ENCODE assay signal across 14 cellular contexts in the genomic region with DNA sequence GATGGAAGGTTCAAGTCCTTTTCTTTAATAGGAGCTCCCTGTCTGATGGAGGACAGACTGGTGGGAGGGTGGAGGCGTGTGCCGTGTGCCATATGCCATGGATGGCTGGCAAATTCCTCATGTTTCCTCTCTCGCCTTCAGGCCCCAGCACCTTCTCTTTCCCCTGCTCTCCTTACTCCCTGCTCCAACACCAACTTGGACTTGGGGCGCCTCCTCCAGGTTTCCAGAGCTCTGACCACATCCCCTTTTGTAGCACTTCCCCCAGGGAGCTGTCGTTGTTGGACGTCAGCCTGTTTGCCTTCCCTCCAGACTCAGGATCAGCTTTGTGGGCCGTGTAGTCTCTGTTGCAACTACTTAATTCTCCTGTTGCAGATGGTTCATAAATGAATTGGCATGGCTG. TPM values are rescaled to one million over a fixed set of nuclear protein-coding genes. Genes with fewer than 3 reads are reported as not detected.
DNase-seq lines count a peak whose midpoint lies in the region; ATAC-seq and TF ChIP-seq lines count a peak whose summit lies in the region.
"Had no signal": no experiment of that assay in that cellular context is flagged by ENCODE, and none has a peak within 500 bp of the region (broad histone marks: within the 10 kb centered on the region; RNA-seq: fewer than 3 reads in every experiment).

No MANE protein-coding gene starts in this region.

- H3K36me3 ChIP-seq in left lung, result peaks cover 0 to 12% of the 10 kb centered on the region in 2 donors
- H3K36me3 ChIP-seq: SJCRH30 had no signal

- CTCF ChIA-PET in activated CD8-positive, alpha-beta T cell treated with anti-CD3 and anti-CD28 coated beads for 36 hours (lab: Charles Lee), result no interaction called here

- no peaks in the 10 kb centered on the region for H3K4me1 Mint-ChIP-seq in activated T-cell treated with anti-CD3 and anti-CD28 coated beads, Interleukin-2, amount 50 U/mL, for 4 hours (ENCODE audit: low read depth)
- H3K4me1 Mint-ChIP-seq in HFFc6 (ENCODE audit: low read depth), result peaks cover 7% of the 10 kb centered on the region
- H3K4me1 Mint-ChIP-seq in activated CD8-positive, alpha-beta T cell treated with anti-CD3 and anti-CD28 coated beads for 36 hours (ENCODE audit: low read depth), result no peaks in the 10 kb centered on the region

- H3K4me3 ChIP-seq in left lung, result no peak overlapping the region
- H3K4me3 ChIP-seq: esophagus muscularis mucosa, SJCRH30 had no signal

- H3K27ac ChIP-seq in left lung, result no peak overlapping the region
- H3K27ac ChIP-seq: esophagus muscularis mucosa, SJCRH30 had no signal

- peaks cover 7% of the 10 kb centered on the region for H3K9me3 Mint-ChIP-seq in activated T-cell treated with anti-CD3 and anti-CD28 coated beads, Interleukin-2, amount 50 U/mL, for 4 hours
- peaks cover 5% of the 10 kb centered on the region; the same call in 1 of the 2 replicates for H3K9me3 Mint-ChIP-seq in HFFc6
- H3K9me3 Mint-ChIP-seq in activated CD8-positive, alpha-beta T cell treated with anti-CD3 and anti-CD28 coated beads for 36 hours, result peaks cover 6% of the 10 kb centered on the region

- peaks cover 5% of the 10 kb centered on the region for H3K27me3 Mint-ChIP-seq in activated T-cell treated with anti-CD3 and anti-CD28 coated beads, Interleukin-2, amount 50 U/mL, for 4 hours (ENCODE audit: low read depth)
- H3K27me3 Mint-ChIP-seq in HFFc6 (ENCODE audit: insufficient read depth), result no peaks in the 10 kb centered on the region; the same call in none of the 2 replicates
- H3K27me3 Mint-ChIP-seq in activated CD8-positive, alpha-beta T cell treated with anti-CD3 and anti-CD28 coated beads for 36 hours, result peaks cover 4% of the 10 kb centered on the region

- H3K27ac Mint-ChIP-seq in HFFc6, result no peak overlapping the region
- no peak overlapping the region for H3K27ac Mint-ChIP-seq in activated CD8-positive, alpha-beta T cell treated with anti-CD3 and anti-CD28 coated beads for 36 hours
- H3K27ac Mint-ChIP-seq: activated naive CD4-positive, alpha-beta T cell treated with anti-CD3 and anti-CD28 coated beads, Interleukin-2, amount 50 U/mL, for 72 hours had no signal

- TF ChIP-seq CTCF in left lung (IDR thresholded peaks at IDR 0.05) (no peak), HFFc6 (IDR thresholded peaks at IDR 0.05) (no peak)
- TF ChIP-seq CTCF in activated CD8-positive, alpha-beta T cell treated with anti-CD3 and anti-CD28 coated beads for 36 hours (IDR thresholded peaks at IDR 0.05), result no peak

- peak; percentile 52 for DNase-seq in Daoy (ENCODE audit: low read depth)
- peak; percentile 88 for DNase-seq in MV-4-11 (lab: John Stamatoyannopoulos, UW)
- DNase-seq in amniotic epithelial cell (ENCODE audit: low read depth), result peak; percentile 5
- DNase-seq in left lung, result no peak
- no peak for DNase-seq in effector CD8-positive, alpha-beta T cell (lab: John Stamatoyannopoulos, UW)
- DNase-seq in activated T-cell treated with anti-CD3 and anti-CD28 coated beads, Interleukin-2, amount 50 U/mL, for 4 hours, result no peak
- no peak for DNase-seq in HFFc6
- DNase-seq in activated CD8-positive, alpha-beta T cell treated with anti-CD3 and anti-CD28 coated beads for 36 hours, result no peak
- DNase-seq: activated CD8-positive, alpha-beta memory T cell treated with anti-CD3 and anti-CD28 coated beads, Interleukin-2, amount 50 U/mL, for 4 hours; NCI-H1092 treated with DMSO at 0.1 percent for 48 hours; NCI-H510A; SJCRH30 had no signal

- no peaks in the 10 kb centered on the region for H3K27me3 ChIP-seq in left lung
- H3K27me3 ChIP-seq: esophagus muscularis mucosa, SJCRH30 had no signal

- intact Hi-C loops in left lung (cut with DNase I), result no loop called here
- intact Hi-C loops in activated CD8-positive, alpha-beta T cell treated with anti-CD3 and anti-CD28 coated beads for 36 hours (cut with micrococcal nuclease), result no loop called here

- H3K4me1 ChIP-seq in left lung, result no peaks in the 10 kb centered on the region
- H3K4me1 ChIP-seq: esophagus muscularis mucosa, SJCRH30 had no signal

- no peak overlapping the region for H3K4me3 Mint-ChIP-seq in activated T-cell treated with anti-CD3 and anti-CD28 coated beads, Interleukin-2, amount 50 U/mL, for 4 hours
- H3K4me3 Mint-ChIP-seq in HFFc6, result no peak overlapping the region
- no peak overlapping the region for H3K4me3 Mint-ChIP-seq in activated CD8-positive, alpha-beta T cell treated with anti-CD3 and anti-CD28 coated beads for 36 hours

- no peaks in the 10 kb centered on the region for H3K36me3 Mint-ChIP-seq in activated T-cell treated with anti-CD3 and anti-CD28 coated beads, Interleukin-2, amount 50 U/mL, for 4 hours (ENCODE audit: insufficient read depth)
- H3K36me3 Mint-ChIP-seq in HFFc6 (ENCODE audit: low read depth), result no peaks in the 10 kb centered on the region; the same call in 1 of the 2 replicates
- no peaks in the 10 kb centered on the region for H3K36me3 Mint-ChIP-seq in activated CD8-positive, alpha-beta T cell treated with anti-CD3 and anti-CD28 coated beads for 36 hours (ENCODE audit: low read depth)
- H3K36me3 Mint-ChIP-seq: activated naive CD4-positive, alpha-beta T cell treated with anti-CD3 and anti-CD28 coated beads, Interleukin-2, amount 50 U/mL, for 72 hours had no signal

- peaks cover 0 to 4% of the 10 kb centered on the region in 2 donors for H3K9me3 ChIP-seq in left lung
- H3K9me3 ChIP-seq: SJCRH30 had no signal

- ATAC-seq in left lung, result peak; percentile 84
- ATAC-seq in activated T-cell treated with anti-CD3 and anti-CD28 coated beads, Interleukin-2, amount 50 U/mL, for 4 hours, result no peak
- ATAC-seq in activated CD8-positive, alpha-beta T cell treated with anti-CD3 and anti-CD28 coated beads for 36 hours, result no peak
- ATAC-seq: activated naive CD4-positive, alpha-beta T cell treated with anti-CD3 and anti-CD28 coated beads, Interleukin-2, amount 50 U/mL, for 72 hours had no signal

- POLR2A ChIA-PET in activated CD8-positive, alpha-beta T cell treated with anti-CD3 and anti-CD28 coated beads for 36 hours (lab: Charles Lee), result no interaction called here

RNA-seq across cellular contexts. Expression of a gene that starts 30.7 kb away (rescaled TPM):
- total RNA-seq in Daoy (2014; rRNA removed; shearing (Covaris generic)), result 1.3 and 1.9 TPM in 2 replicates
- total RNA-seq in left lung, result 1 to 10 TPM; 5.2 to 9.7 TPM
- total RNA-seq in activated T-cell treated with anti-CD3 and anti-CD28 coated beads, Interleukin-2, amount 50 U/mL, for 4 hours, result not detected
- total RNA-seq in HFFc6 (2021; fragmentation: NEBNext Ultra II Directional; extraction: Animal tissue kit (Norgen Biotek cat#: 25700)), result 1 to 10 TPM in 1 of 6 experiments, under 1 TPM in 5; 0.35 to 1.1 (median 0.58) TPM
- total RNA-seq in activated CD8-positive, alpha-beta T cell treated with anti-CD3 and anti-CD28 coated beads for 36 hours, result not detected
- total RNA-seq: activated naive CD4-positive, alpha-beta T cell treated with anti-CD3 and anti-CD28 coated beads, Interleukin-2, amount 50 U/mL, for 72 hours had no signal

RNA-seq across cellular contexts. Expression of a gene that starts 53.0 kb away (rescaled TPM):
- total RNA-seq in Daoy (2014; rRNA removed; shearing (Covaris generic)), result 23.9 and 32.8 TPM in 2 replicates
- 10 to 100 TPM; 15.1 to 16.4 TPM for total RNA-seq in left lung
- 10 to 100 TPM; 18.3 to 21.8 (median 20.4) TPM for total RNA-seq in activated T-cell treated with anti-CD3 and anti-CD28 coated beads, Interleukin-2, amount 50 U/mL, for 4 hours
- 10 to 100 TPM; 15.1 to 19.1 (median 16.8) TPM for total RNA-seq in HFFc6 (2021; fragmentation: NEBNext Ultra II Directional; extraction: Animal tissue kit (Norgen Biotek cat#: 25700))
- total RNA-seq in activated CD8-positive, alpha-beta T cell treated with anti-CD3 and anti-CD28 coated beads for 36 hours, result 10 to 100 TPM; 16.9 to 19.2 TPM

Comparison
In these comparisons a context has a peak if more than half of its experiments do, and no peak if none do; other contexts are left out.
1. DNase-seq: peak in Daoy (single experiment), MV-4-11 (single experiment) and amniotic epithelial cell (single experiment); none in left lung (0 of 2), effector CD8-positive, alpha-beta T cell (single experiment), activated T-cell treated with anti-CD3 and anti-CD28 coated beads, Interleukin-2, amount 50 U/mL, for 4 hours (single experiment), HFFc6 (single experiment) and activated CD8-positive, alpha-beta T cell treated with anti-CD3 and anti-CD28 coated beads for 36 hours (single experiment).